ENCODE assay signal across 13 cellular contexts in genomic region chr9:79209012-79209411, GRCh38.
"Had no signal": no experiment of that assay in that cellular context is flagged by ENCODE, and none has a peak within 500 bp of the region (broad histone marks: within the 10 kb centered on the region; RNA-seq: fewer than 3 reads in every experiment).

No MANE protein-coding gene starts in this region.

- DNase-seq: activated CD4-positive, alpha-beta T cell treated with anti-CD3 and anti-CD28 coated beads for 1 hour; activated T-cell treated with anti-CD3 and anti-CD28 coated beads, Interleukin-2, amount 50 U/mL, for 72 hours; effector CD8-positive, alpha-beta T cell; heart left ventricle; stimulated activated CD8-positive, alpha-beta memory T cell treated with anti-CD3 and anti-CD28 coated beads, Interleukin-4, amount 100 ng/mL, for 48 hours; stimulated activated naive CD4-positive, alpha-beta T cell; thyroid gland had no signal

- H3K27me3 ChIP-seq: esophagus muscularis mucosa, gastroesophageal sphincter, heart left ventricle, thyroid gland had no signal

- H3K9me3 ChIP-seq: esophagus muscularis mucosa, gastroesophageal sphincter, heart left ventricle, thyroid gland had no signal

- H3K27me3 Mint-ChIP-seq: dendritic cell treated with granulocyte-macrophage colony-stimulating factor and Interleukin-4, amounts not matched to agents 40 ng/mL and 50 ng/mL, for 4 days had no signal

- H3K27ac Mint-ChIP-seq: activated naive CD8-positive, alpha-beta T cell; activated T-cell treated with anti-CD3 and anti-CD28 coated beads, Interleukin-2, amount 50 U/mL, for 72 hours; dendritic cell treated with granulocyte-macrophage colony-stimulating factor and Interleukin-4, amounts not matched to agents 40 ng/mL and 50 ng/mL, for 4 days; memory B cell had no signal

- ATAC-seq: activated T-cell treated with anti-CD3 and anti-CD28 coated beads, Interleukin-2, amount 50 U/mL, for 72 hours; gastroesophageal sphincter; heart left ventricle had no signal

- H3K4me3 ChIP-seq: esophagus muscularis mucosa, gastroesophageal sphincter, heart left ventricle, thyroid gland had no signal

- H3K4me1 ChIP-seq: esophagus muscularis mucosa, gastroesophageal sphincter, heart left ventricle, thyroid gland had no signal

- H3K27ac ChIP-seq: esophagus muscularis mucosa, gastroesophageal sphincter, heart left ventricle, thyroid gland had no signal

- H3K9me3 Mint-ChIP-seq: activated T-cell treated with anti-CD3 and anti-CD28 coated beads, Interleukin-2, amount 50 U/mL, for 72 hours; dendritic cell treated with granulocyte-macrophage colony-stimulating factor and Interleukin-4, amounts not matched to agents 40 ng/mL and 50 ng/mL, for 4 days; memory B cell; neural crest cell had no signal

- H3K4me3 Mint-ChIP-seq: activated naive CD8-positive, alpha-beta T cell; activated T-cell treated with anti-CD3 and anti-CD28 coated beads, Interleukin-2, amount 50 U/mL, for 72 hours; dendritic cell treated with granulocyte-macrophage colony-stimulating factor and Interleukin-4, amounts not matched to agents 40 ng/mL and 50 ng/mL, for 4 days; memory B cell; neural crest cell had no signal

- H3K4me1 Mint-ChIP-seq: memory B cell, neural crest cell had no signal

- H3K36me3 ChIP-seq: esophagus muscularis mucosa, gastroesophageal sphincter, heart left ventricle, thyroid gland had no signal

- H3K36me3 Mint-ChIP-seq: activated naive CD8-positive, alpha-beta T cell; memory B cell had no signal
